Comparison of ENCODE assay signal across 8 cellular contexts in genomic region chr11:125165664-125166346, GRCh38. TPM values are rescaled to one million over a fixed set of nuclear protein-coding genes. Genes with fewer than 3 reads are reported as not detected.
DNase-seq lines count a peak whose midpoint lies in the region; TF ChIP-seq lines count a peak whose summit lies in the region.

No MANE protein-coding gene starts in this region.

- H3K27ac ChIP-seq in HUES64 (ENCODE audit: low read depth, low read length): no peak overlapping the region

- BruUV-seq in Caco-2 (replicated peaks; lab: Mats Ljungman, UMichigan): no TSS peak

- POLR2A ChIA-PET in Caco-2 (lab: Charles Lee): no interaction called here

- peak overlapping the region; percentile 67 for H3K9ac ChIP-seq in HUES64 (ENCODE audit: low read depth, low read length)

- H3K27me3 Mint-ChIP-seq in Caco-2 (ENCODE audit: insufficient read depth, unreplicated experiment) (peaks cover 23% of the 10 kb centered on the region), type B pancreatic cell (peaks cover 75% of the 10 kb centered on the region)

- peaks cover 5% of the 10 kb centered on the region for H3K4me1 ChIP-seq in Caco-2
- H3K4me1 ChIP-seq in HUES64 (ENCODE audit: insufficient read depth, low read length): peaks cover 56% of the 10 kb centered on the region

- peak in 1 of 2 experiments; percentile 24 for DNase-seq in Caco-2
- DNase-seq in cardiac fibroblast (ENCODE audit: low read depth in 2 of 2): peak in 1 of 2 donors; percentile 43
- peak; percentile 13 to 17 for DNase-seq in lung microvascular endothelial cell (ENCODE audit: low read depth in 2 of 2)
- no peak for DNase-seq in type B pancreatic cell (ENCODE audit: extremely low spot score, unreplicated experiment)
- no peak for DNase-seq in NCI-H146 treated with DMSO at 0.1 percent for 48 hours (lab: John Stamatoyannopoulos, UW; ENCODE audit: unreplicated experiment)
- DNase-seq in NCI-H146 (lab: John Stamatoyannopoulos, UW): no peak
- no peak for DNase-seq in NCI-H2107 (lab: John Stamatoyannopoulos, UW)

- peak overlapping the region; percentile 65 for H3K4me3 ChIP-seq in Caco-2 (ENCODE audit: low read depth, low read length)
- H3K4me3 ChIP-seq in HUES64 (ENCODE audit: low read length): peak overlapping the region; percentile 63
- H3K4me3 ChIP-seq in cardiac fibroblast (replicated peaks in 1 of 2; ENCODE audit: low read depth in 2 of 2, low read length in 2 of 2): peak overlapping the region; percentile 63 to 65

- no peaks in the 10 kb centered on the region for H3K9me3 ChIP-seq in Caco-2
- H3K9me3 ChIP-seq in HUES64 (ENCODE audit: insufficient read depth, low read depth, low read length): no peaks in the 10 kb centered on the region

- intact Hi-C loops in Caco-2 (cut with micrococcal nuclease; ENCODE audit: unreplicated experiment): loop anchor here (2.0 to 10.0 kb wide), 3 partner anchors 75 to 709 kb away; no protein-coding TSS in a partner anchor

- H3K27ac Mint-ChIP-seq in Caco-2 (ENCODE audit: unreplicated experiment) (no peak overlapping the region), type B pancreatic cell (peak overlapping the region; percentile 85)

- TF ChIP-seq CTCF in Caco-2 (IDR thresholded peaks at IDR 0.05; ENCODE audit: insufficient read depth in 1 of 2, low read depth in 1 of 2, low read length in 1 of 2, severe bottlenecking in 1 of 2, unreplicated experiment in 1 of 2): no peak
- no peak for TF ChIP-seq CTCF in cardiac fibroblast (IDR thresholded peaks at IDR 0.05; ENCODE audit: low read depth, low read length)
- no peak for TF ChIP-seq CTCF in type B pancreatic cell (conservative IDR thresholded peaks at IDR 0.05)

- WGBS in HUES64: 1% methylated on average over 46 of the region's 46 CpGs

- H3K36me3 Mint-ChIP-seq in Caco-2 (ENCODE audit: insufficient read depth, unreplicated experiment) (peaks cover 8% of the 10 kb centered on the region), type B pancreatic cell (no peaks in the 10 kb centered on the region)

- H3K4me1 Mint-ChIP-seq in Caco-2 (ENCODE audit: low read depth, unreplicated experiment) (peaks cover 8% of the 10 kb centered on the region), type B pancreatic cell (ENCODE audit: unreplicated experiment) (peaks cover 64% of the 10 kb centered on the region)

- CTCF ChIA-PET in Caco-2 (lab: Charles Lee): interaction anchor here (1.5 kb wide), 3 partner anchors 42 to 59 kb away, joined by 4 to 8 read pairs (median 6); no protein-coding TSS in a partner anchor

- H3K27me3 ChIP-seq in Caco-2 (replicated peaks; ENCODE audit: control insufficient read depth, insufficient read depth, low read length): peaks cover 9% of the 10 kb centered on the region
- H3K27me3 ChIP-seq in HUES64 (ENCODE audit: insufficient read depth, low read length): peaks cover 56% of the 10 kb centered on the region

- H3K4me3 Mint-ChIP-seq in Caco-2 (ENCODE audit: unreplicated experiment) (peak overlapping the region; percentile 76), type B pancreatic cell (peak overlapping the region; percentile 98)

- no peaks in the 10 kb centered on the region for H3K9me3 Mint-ChIP-seq in Caco-2 (ENCODE audit: unreplicated experiment)
- H3K9me3 Mint-ChIP-seq in type B pancreatic cell: no peaks in the 10 kb centered on the region

- no peaks in the 10 kb centered on the region for H3K36me3 ChIP-seq in Caco-2 (ENCODE audit: control insufficient read depth, insufficient read depth, low read length)
- no peaks in the 10 kb centered on the region for H3K36me3 ChIP-seq in HUES64 (ENCODE audit: insufficient read depth, low read length)

RNA-seq across cellular contexts. Expression of gene PKNOX2, which starts 1.3 kb away (rescaled TPM):
- total RNA-seq in Caco-2 (2022): not detected in 2 replicates
- 5.6 TPM for polyA plus RNA-seq in HUES64 (2013, experiment 1 of 2)
- 7.5 TPM for polyA plus RNA-seq in HUES64 (2013, experiment 2 of 2)
- total RNA-seq in lung microvascular endothelial cell: not detected in 2 replicates
- total RNA-seq in type B pancreatic cell (ENCODE audit: low replicate concordance): 0.95 and 15.3 TPM in 2 replicates

RNA-seq across cellular contexts. Expression of gene TMEM218, which starts 54.4 kb away (rescaled TPM):
- 15.5 and 20.3 TPM in 2 replicates for total RNA-seq in Caco-2 (2022)
- 22.5 TPM for polyA plus RNA-seq in HUES64 (2013, experiment 1 of 2)
- 26.9 TPM for polyA plus RNA-seq in HUES64 (2013, experiment 2 of 2)
- 14.4 and 17.9 TPM in 2 replicates for total RNA-seq in lung microvascular endothelial cell
- 17.2 and 33.2 TPM in 2 replicates for total RNA-seq in type B pancreatic cell (ENCODE audit: low replicate concordance)

Comparison
In these comparisons a context has a peak if more than half of its experiments do, and no peak if none do; other contexts are left out.
1. DNase-seq: peak in lung microvascular endothelial cell (2 of 2); none in type B pancreatic cell (single experiment), NCI-H146 treated with DMSO at 0.1 percent for 48 hours (single experiment), NCI-H146 (single experiment) and NCI-H2107 (single experiment).
2. Peak in every context shown above with its lines, with median percentiles within 50 percentile points of each other: H3K4me3 ChIP-seq.